Comparison of ENCODE assay signal across 1 cellular context in genomic region chr17:47810200-47810821, GRCh38.
TF ChIP-seq lines count a peak whose summit lies in the region.

No MANE protein-coding gene starts in this region.

TF ChIP-seq in K562, 482 proteins besides CTCF, POLR2A, EP300 and RAD21 (continued from another document and continues in another):
- TF ChIP-seq CTCFL (IDR thresholded peaks at IDR 0.05; ENCODE audit: borderline replicate concordance, insufficient read depth, low read depth, low read length, poor library complexity, severe bottlenecking) (no peak), GATA2 (CRISPR knock-in tag; IDR thresholded peaks at IDR 0.05) (no peak), USF1 (CRISPR knock-in tag; IDR thresholded peaks at IDR 0.05) (0 out of 2 replicates have a peak, but pooled peaks have one; percentile 20), ZZZ3 (IDR thresholded peaks at IDR 0.05) (no peak), ZNF592 (IDR thresholded peaks at IDR 0.05) (0 out of 2 replicates have a peak, but pooled peaks have one; percentile 20), FOXJ2 (tag; IDR thresholded peaks at IDR 0.05) (no peak), ZNF316 (IDR thresholded peaks at IDR 0.05) (peak; percentile 100), SOX6 (IDR thresholded peaks at IDR 0.05) (no peak), NCOA4 (IDR thresholded peaks at IDR 0.05; ENCODE audit: partially characterized antibody) (no peak), ATF6 (CRISPR knock-in tag; IDR thresholded peaks at IDR 0.05) (no peak), ZNF253 (CRISPR knock-in tag; conservative IDR thresholded peaks at IDR 0.05) (no peak), SETDB1 (IDR thresholded peaks at IDR 0.05; ENCODE audit: low read length) (peak; percentile 37), DMBX1 (CRISPR knock-in tag; IDR thresholded peaks at IDR 0.05; ENCODE audit: borderline replicate concordance) (no peak), ZNF282 (CRISPR knock-in tag; IDR thresholded peaks at IDR 0.05) (no peak), MCM7 (IDR thresholded peaks at IDR 0.05) (no peak), BHLHE40 (IDR thresholded peaks at IDR 0.05; ENCODE audit: low read length) (no peak), SMARCA4 (IDR thresholded peaks at IDR 0.05) (peak; percentile 47; the same call in 1 of the 2 replicates), NFE2 (IDR thresholded peaks at IDR 0.05; ENCODE audit: low read depth) (peak; percentile 88), CBFA2T2 (conservative IDR thresholded peaks at IDR 0.05) (peak; percentile 62), HNRNPUL1 (IDR thresholded peaks at IDR 0.05; ENCODE audit: low read length) (no peak), ZNF518B (CRISPR knock-in tag; IDR thresholded peaks at IDR 0.05) (no peak), ZSCAN32 (CRISPR knock-in tag; IDR thresholded peaks at IDR 0.05) (no peak), USF2 (CRISPR knock-in tag; IDR thresholded peaks at IDR 0.05) (no peak), HNRNPH1 (optimal IDR thresholded peaks at IDR 0.05; ENCODE audit: low read depth, low read length) (no peak), ZC3H11A (IDR thresholded peaks at IDR 0.05; ENCODE audit: low read depth, low read length) (no peak), MYNN (IDR thresholded peaks at IDR 0.05) (no peak; the same call in 1 of the 2 replicates), MYNN (CRISPR knock-in tag; IDR thresholded peaks at IDR 0.05) (no peak), RFX1 (IDR thresholded peaks at IDR 0.05) (peak; percentile 50; the same call in 1 of the 2 replicates), PHF20 (IDR thresholded peaks at IDR 0.05; ENCODE audit: partially characterized antibody) (no peak), TOE1 (IDR thresholded peaks at IDR 0.05; ENCODE audit: borderline replicate concordance) (no peak), TOE1 (CRISPR knock-in tag; IDR thresholded peaks at IDR 0.05; ENCODE audit: borderline replicate concordance, low read depth) (no peak), ZNF561 (CRISPR knock-in tag; conservative IDR thresholded peaks at IDR 0.05) (no peak), SIN3B (IDR thresholded peaks at IDR 0.05; ENCODE audit: low read depth) (no peak), PTTG1 (tag; IDR thresholded peaks at IDR 0.05; ENCODE audit: low read depth) (no peak), ZBTB43 (CRISPR knock-in tag; IDR thresholded peaks at IDR 0.05) (no peak), NCOR1 (IDR thresholded peaks at IDR 0.05) (peak; percentile 56; the same call in 1 of the 2 replicates), PHTF2 (CRISPR knock-in tag; IDR thresholded peaks at IDR 0.05) (no peak), MAFF (IDR thresholded peaks at IDR 0.05; ENCODE audit: low read length) (peak; percentile 94), ZNF639 (CRISPR knock-in tag; conservative IDR thresholded peaks at IDR 0.05 in 1 of 2, IDR thresholded peaks at IDR 0.05 in 1 of 2) (no peak), OTX1 (CRISPR knock-in tag; IDR thresholded peaks at IDR 0.05) (no peak), ZEB2 (IDR thresholded peaks at IDR 0.05) (no peak), PKNOX1 (IDR thresholded peaks at IDR 0.05) (peak; percentile 25; the same call in 1 of the 2 replicates), NCOA1 (IDR thresholded peaks at IDR 0.05; ENCODE audit: low read depth) (no peak), E2F1 (CRISPR knock-in tag; IDR thresholded peaks at IDR 0.05) (no peak), TFAM (CRISPR knock-in tag; conservative IDR thresholded peaks at IDR 0.05) (no peak), SP2 (IDR thresholded peaks at IDR 0.05; ENCODE audit: extremely low read depth, low read depth, low read length, poor library complexity, severe bottlenecking) (no peak), C11orf30 (IDR thresholded peaks at IDR 0.05; ENCODE audit: low read depth) (peak; percentile 99), SMARCC2 (IDR thresholded peaks at IDR 0.05; ENCODE audit: low read depth) (no peak)
